13 cellular contexts compared by ENCODE assay signal in genomic region chr11:46677169-46677568, GRCh38. TPM values are rescaled to one million over a fixed set of nuclear protein-coding genes. Genes with fewer than 3 reads are reported as not detected.
DNase-seq lines count a peak whose midpoint lies in the region; ATAC-seq and TF ChIP-seq lines count a peak whose summit lies in the region.
"Had no signal": no experiment of that assay in that cellular context is flagged by ENCODE, and none has a peak within 500 bp of the region (broad histone marks: within the 10 kb centered on the region; RNA-seq: fewer than 3 reads in every experiment).

No MANE protein-coding gene starts in this region.

- peak overlapping the region; percentile 43 to 92 (median 80) for H3K27ac Mint-ChIP-seq in CD4-positive, alpha-beta memory T cell
- H3K27ac Mint-ChIP-seq in neural crest cell (ENCODE audit: unreplicated experiment), result peak overlapping the region; percentile 73

- peak overlapping the region in 3 of 8 donors; percentile 1 to 70 (median 55) for H3K4me3 Mint-ChIP-seq in CD4-positive, alpha-beta memory T cell
- H3K4me3 Mint-ChIP-seq in neural crest cell, result no peak overlapping the region
- H3K4me3 Mint-ChIP-seq: CD8-positive, alpha-beta memory T cell had no signal

- peaks cover 53% of the 10 kb centered on the region for H3K4me1 ChIP-seq in CD4-positive, alpha-beta memory T cell (ENCODE audit: insufficient read depth, low read length)
- H3K4me1 ChIP-seq in Panc1 (ENCODE audit: control insufficient read depth, insufficient read depth, low read length), result peaks cover 8% of the 10 kb centered on the region

- no peaks in the 10 kb centered on the region for H3K9me3 ChIP-seq in CD4-positive, alpha-beta memory T cell (ENCODE audit: control insufficient read depth in 1 of 2, low read length in 2 of 2)
- H3K9me3 ChIP-seq in Panc1 (ENCODE audit: control insufficient read depth, insufficient read depth, low read depth, low read length), result no peaks in the 10 kb centered on the region
- H3K9me3 ChIP-seq: left lung, prostate gland, tibial nerve had no signal

- peaks cover 28 to 61% (median 52%) of the 10 kb centered on the region in 4 donors for H3K4me1 Mint-ChIP-seq in CD4-positive, alpha-beta memory T cell
- peaks cover 4% of the 10 kb centered on the region for H3K4me1 Mint-ChIP-seq in neural crest cell

- TF ChIP-seq CTCF in Panc1 (IDR thresholded peaks at IDR 0.05) (no peak), dorsolateral prefrontal cortex (IDR thresholded peaks at IDR 0.05 in 54 of 56, conservative IDR thresholded peaks at IDR 0.05 in 2 of 56; ENCODE audit: low read depth in 1 of 56, partially characterized antibody in 56 of 56) (no peak), neural crest cell (conservative IDR thresholded peaks at IDR 0.05) (no peak)

- DNase-seq in CD4-positive, alpha-beta memory T cell, result no peak
- DNase-seq in Panc1 (ENCODE audit: low read depth, low spot score), result no peak
- no peak for DNase-seq in dorsolateral prefrontal cortex
- no peak for DNase-seq in neural crest cell (ENCODE audit: low read depth, low spot score)
- DNase-seq in NCI-H1092 treated with DMSO at 0.1 percent for 48 hours (lab: John Stamatoyannopoulos, UW), result no peak
- no peak for DNase-seq in SIG-M5 treated with dmso at 0.1 percent for 504 hours (lab: John Stamatoyannopoulos, UW; ENCODE audit: unreplicated experiment)
- DNase-seq: NCI-H1417 treated with DMSO at 0.1 percent for 48 hours had no signal

- CTCF ChIA-PET in CD4-positive, alpha-beta memory T cell (lab: Charles Lee; ENCODE audit: partially characterized antibody), result no interaction called here
- CTCF ChIA-PET in Panc1 (lab: Charles Lee), result no interaction called here

- TSS peak; percentile 90 for BruUV-seq in Panc1 (replicated peaks; lab: Mats Ljungman, UMichigan)

- intact Hi-C loops in CD4-positive, alpha-beta memory T cell (cut with micrococcal nuclease), result no loop called here
- intact Hi-C loops in Panc1 (cut with micrococcal nuclease; ENCODE audit: unreplicated experiment), result no loop called here
- intact Hi-C loops in dorsolateral prefrontal cortex (cut with DNase I), result no loop called here

- peaks cover 33 to 60% of the 10 kb centered on the region in 2 donors for H3K36me3 Mint-ChIP-seq in CD4-positive, alpha-beta memory T cell
- H3K36me3 Mint-ChIP-seq in neural crest cell (ENCODE audit: low read depth), result peaks cover 4% of the 10 kb centered on the region

- in situ Hi-C loops in Panc1 (cut with HindIII; ENCODE audit: low pct_unique_long_range_greater_than_20kb, low sequenced_read_pairs), result no loop called here

- H3K27ac ChIP-seq in CD4-positive, alpha-beta memory T cell (ENCODE audit: low read depth, low read length), result no peak overlapping the region
- H3K27ac ChIP-seq in Panc1 (ENCODE audit: low read length) (no peak overlapping the region), dorsolateral prefrontal cortex (peak overlapping the region in 53 of 59 donors; percentile 3 to 96 (median 88))

- no peaks in the 10 kb centered on the region for H3K9me3 Mint-ChIP-seq in CD4-positive, alpha-beta memory T cell
- H3K9me3 Mint-ChIP-seq in neural crest cell, result no peaks in the 10 kb centered on the region
- H3K9me3 Mint-ChIP-seq: CD8-positive, alpha-beta memory T cell had no signal

- H3K27me3 ChIP-seq in CD4-positive, alpha-beta memory T cell (ENCODE audit: insufficient read depth, low read length), result no peaks in the 10 kb centered on the region
- H3K27me3 ChIP-seq in Panc1 (ENCODE audit: control insufficient read depth, insufficient read depth, low read length) (no peaks in the 10 kb centered on the region), dorsolateral prefrontal cortex (no peaks in the 10 kb centered on the region)
- H3K27me3 ChIP-seq: left lung, tibial nerve had no signal

- POLR2A ChIA-PET in CD4-positive, alpha-beta memory T cell (lab: Charles Lee; ENCODE audit: partially characterized antibody), result no interaction called here
- POLR2A ChIA-PET in Panc1 (lab: Charles Lee), result no interaction called here

- no peak overlapping the region for H3K4me3 ChIP-seq in CD4-positive, alpha-beta memory T cell (ENCODE audit: low read length in 2 of 2)
- H3K4me3 ChIP-seq in Panc1 (ENCODE audit: low read depth in 2 of 2, low read length in 2 of 2) (no peak overlapping the region), dorsolateral prefrontal cortex (no peak overlapping the region)
- H3K4me3 ChIP-seq: left lung, prostate gland, tibial nerve had no signal

- peaks cover 55% of the 10 kb centered on the region for H3K36me3 ChIP-seq in CD4-positive, alpha-beta memory T cell (ENCODE audit: insufficient read depth, low read length)
- H3K36me3 ChIP-seq in Panc1 (ENCODE audit: control insufficient read depth, insufficient read depth, low read length), result no peaks in the 10 kb centered on the region

- ATAC-seq in Panc1, result no peak
- no peak for ATAC-seq in HG03097 (IDR thresholded peaks at IDR 0.05; ENCODE audit: low FRiP score, unreplicated experiment)
- ATAC-seq in HG02678 (IDR thresholded peaks at IDR 0.05; ENCODE audit: unreplicated experiment), result no peak
- ATAC-seq: left lung had no signal

- no peaks in the 10 kb centered on the region for H3K27me3 Mint-ChIP-seq in CD4-positive, alpha-beta memory T cell
- H3K27me3 Mint-ChIP-seq in neural crest cell (ENCODE audit: low read depth), result no peaks in the 10 kb centered on the region
- H3K27me3 Mint-ChIP-seq: CD8-positive, alpha-beta memory T cell had no signal

RNA-seq across cellular contexts. Expression of gene ARHGAP1, which starts 23.2 kb away (rescaled TPM):
- total RNA-seq in CD4-positive, alpha-beta memory T cell, result 10 to 100 TPM; 61.3 to 72.2 TPM
- polyA plus RNA-seq in CD4-positive, alpha-beta memory T cell, result 10 to 100 TPM; 39.0 to 85.8 TPM
- total RNA-seq in Panc1 (2021; ENCODE audit: unreplicated experiment) (43.5 TPM), dorsolateral prefrontal cortex (100 to 1,000 TPM in 13 of 120 experiments, 10 to 100 TPM in 107; 52.6 to 143 (median 80.0) TPM), neural crest cell (31.9 and 32.2 TPM in 2 replicates)
- polyA plus RNA-seq in Panc1 (2012; ENCODE audit: insufficient read length), result 29.5 TPM

RNA-seq across cellular contexts. Expression of gene ZNF408, which starts 23.7 kb away (rescaled TPM):
- total RNA-seq in CD4-positive, alpha-beta memory T cell, result 10 to 100 TPM; 18.9 to 20.0 TPM
- polyA plus RNA-seq in CD4-positive, alpha-beta memory T cell, result 10 to 100 TPM in 1 of 2 donors, 1 to 10 TPM in 1; 5.7 to 12.7 TPM
- total RNA-seq in Panc1 (2021; ENCODE audit: unreplicated experiment) (19.8 TPM), dorsolateral prefrontal cortex (10 to 100 TPM in 20 of 120 experiments, 1 to 10 TPM in 100; 4.8 to 15.1 (median 8.4) TPM), neural crest cell (13.7 and 15.3 TPM in 2 replicates)
- 17.0 TPM for polyA plus RNA-seq in Panc1 (2012; ENCODE audit: insufficient read length)

RNA-seq across cellular contexts. Expression of gene F2, which starts 41.8 kb away (rescaled TPM):
- not detected for total RNA-seq in CD4-positive, alpha-beta memory T cell
- polyA plus RNA-seq in CD4-positive, alpha-beta memory T cell, result not detected
- 0.64 TPM for total RNA-seq in Panc1 (2021; ENCODE audit: unreplicated experiment)
- polyA plus RNA-seq in Panc1 (2012; ENCODE audit: insufficient read length), result 0.12 TPM
- 1 to 10 TPM in 10 of 120 experiments, under 1 TPM in 35, not detected in 75; 0.14 to 1.5 (median 0.67) TPM for total RNA-seq in dorsolateral prefrontal cortex
- total RNA-seq in neural crest cell, result not detected in 2 replicates
- total RNA-seq: CD8-positive, alpha-beta memory T cell; left lung; tibial nerve had no signal
- polyA plus RNA-seq: CD8-positive, alpha-beta memory T cell had no signal

RNA-seq across cellular contexts. Expression of gene ATG13, which starts 59.8 kb away (rescaled TPM):
- total RNA-seq in CD4-positive, alpha-beta memory T cell, result 10 to 100 TPM; 86.0 to 96.2 TPM
- polyA plus RNA-seq in CD4-positive, alpha-beta memory T cell, result 10 to 100 TPM; 64.2 to 66.0 TPM
- total RNA-seq in Panc1 (2021; ENCODE audit: unreplicated experiment), result 57.9 TPM
- polyA plus RNA-seq in Panc1 (2012; ENCODE audit: insufficient read length), result 60.0 TPM
- total RNA-seq in dorsolateral prefrontal cortex, result 100 to 1,000 TPM; 107 to 201 (median 150) TPM
- 51.3 and 51.9 TPM in 2 replicates for total RNA-seq in neural crest cell

Comparison
In these comparisons a context has a peak if more than half of its experiments do, and no peak if none do; other contexts are left out.
1. H3K27ac ChIP-seq: peak in dorsolateral prefrontal cortex (53 of 59); none in CD4-positive, alpha-beta memory T cell (single experiment) and Panc1 (single experiment).